Comparison of ENCODE assay signal across 8 cellular contexts in the genomic region with DNA sequence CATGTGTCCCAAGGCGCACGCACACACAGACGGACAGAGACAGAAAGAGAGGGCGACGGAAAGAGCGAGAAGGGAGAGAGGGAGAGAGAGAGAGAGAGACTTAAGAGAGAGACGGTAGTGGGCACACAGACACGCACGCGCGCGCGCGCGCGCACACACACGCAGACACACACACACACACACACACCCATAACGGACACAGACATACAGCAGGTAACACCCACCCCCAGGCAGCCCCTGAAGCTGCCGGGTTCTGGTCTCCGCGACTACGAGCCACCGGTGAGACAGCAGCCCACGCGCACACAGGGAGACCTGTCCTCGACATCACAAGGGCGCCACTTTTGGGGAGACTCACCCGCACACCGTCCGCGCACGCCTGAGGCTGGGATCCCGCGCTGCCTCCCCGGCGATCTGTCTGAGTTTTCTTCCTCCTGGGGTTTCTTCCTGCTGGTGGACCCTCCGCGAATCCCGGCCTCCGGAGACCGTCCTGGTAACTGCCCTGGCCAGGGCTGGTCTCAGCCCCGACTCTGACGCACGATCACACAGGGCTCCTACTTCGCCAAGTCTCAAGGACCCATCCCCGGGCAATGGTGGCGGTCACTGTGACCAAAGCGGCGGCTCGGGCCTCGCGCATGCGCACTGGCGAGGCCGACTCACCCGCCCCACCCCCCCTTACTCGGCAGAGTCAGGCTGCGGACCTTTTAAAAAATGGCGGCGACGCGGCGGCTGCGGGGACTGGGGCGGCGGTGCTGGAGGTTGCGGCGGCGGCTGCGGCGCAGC.
DNase-seq lines count a peak whose midpoint lies in the region; ATAC-seq, FAIRE-seq and TF ChIP-seq lines count a peak whose summit lies in the region.
"Not testable (repeated sequence)": the region's sequence is repeated elsewhere in the genome, so short reads cannot be mapped to it uniquely, and the experiment has no call there.

No MANE protein-coding gene starts in this region.

- not testable (repeated sequence) for H3K4me2 ChIP-seq in Karpas-422 (ENCODE audit: low read depth, low read length, poor library complexity, severe bottlenecking); astrocyte (ENCODE audit: low read length)

- H3K36me3 Mint-ChIP-seq in activated CD4-positive, alpha-beta T cell treated with anti-CD3 and anti-CD28 coated beads, Interleukin-2, amount 10 ng/mL, durations not matched to agents 24 days and 14 days (ENCODE audit: low read depth); astrocyte (ENCODE audit: low read depth, unreplicated experiment): not testable (repeated sequence)

- not testable (repeated sequence) for H3K27me3 Mint-ChIP-seq in activated CD4-positive, alpha-beta T cell treated with anti-CD3 and anti-CD28 coated beads, Interleukin-2, amount 10 ng/mL, durations not matched to agents 24 days and 14 days; astrocyte (ENCODE audit: low read depth, unreplicated experiment)

- not testable (repeated sequence) for TF ChIP-seq CTCF in astrocyte (IDR thresholded peaks at IDR 0.05; ENCODE audit: insufficient read depth, low read depth, low read length); fibroblast of mammary gland (conservative IDR thresholded peaks at IDR 0.05; ENCODE audit: control insufficient read depth, insufficient read depth, low read depth, low read length)

- not testable (repeated sequence) for H4K20me1 ChIP-seq in Karpas-422 (ENCODE audit: insufficient read depth, low read depth, low read length); astrocyte (ENCODE audit: insufficient read depth, low read length)

- H3K36me3 ChIP-seq in Karpas-422 (ENCODE audit: insufficient read depth, low read length); astrocyte (ENCODE audit: insufficient read depth, low read length): not testable (repeated sequence)

- not testable (repeated sequence) for H3K27me3 ChIP-seq in Karpas-422 (ENCODE audit: low read length); astrocyte (ENCODE audit: insufficient read depth, low read length)

- H3K9me3 Mint-ChIP-seq in activated CD4-positive, alpha-beta T cell treated with anti-CD3 and anti-CD28 coated beads, Interleukin-2, amount 10 ng/mL, durations not matched to agents 24 days and 14 days; astrocyte (ENCODE audit: unreplicated experiment): not testable (repeated sequence)

- DNase-seq in Karpas-422: peak; percentile 42
- peak; percentile 83 for DNase-seq in activated CD4-positive, alpha-beta T cell treated with anti-CD3 and anti-CD28 coated beads, Interleukin-2, amount 10 ng/mL, durations not matched to agents 24 days and 14 days
- peak; percentile 64 for DNase-seq in astrocyte (ENCODE audit: low read depth)
- peak; percentile 53 for DNase-seq in fibroblast of mammary gland (ENCODE audit: low read depth)
- peak; percentile 1 for DNase-seq in medulla oblongata (ENCODE audit: extremely low spot score)
- DNase-seq in ureter (ENCODE audit: low spot score): peak; percentile 43

- not testable (repeated sequence) for FAIRE-seq in astrocyte (lab: Jason Lieb, UNC)

- not testable (repeated sequence) for H3K4me3 ChIP-seq in Karpas-422 (ENCODE audit: low read length); astrocyte (ENCODE audit: insufficient read depth, low read depth, low read length)
- peak overlapping the region; percentile 56 for H3K4me3 ChIP-seq in fibroblast of mammary gland (ENCODE audit: control insufficient read depth, low read depth, low read length)
- peak overlapping the region in 4 of 7 experiments; percentile 35 to 53 (median 40) for H3K4me3 ChIP-seq in skin epidermis

- not testable (repeated sequence) for H3K9me3 ChIP-seq in Karpas-422 (ENCODE audit: low read length); astrocyte (ENCODE audit: insufficient read depth, low read depth, low read length)

- H3K79me2 ChIP-seq in Karpas-422 (ENCODE audit: low read length); astrocyte (ENCODE audit: insufficient read depth, low read length): not testable (repeated sequence)

- peak overlapping the region; percentile 93 for H3K27ac Mint-ChIP-seq in activated CD4-positive, alpha-beta T cell treated with anti-CD3 and anti-CD28 coated beads, Interleukin-2, amount 10 ng/mL, durations not matched to agents 24 days and 14 days
- not testable (repeated sequence) for H3K27ac Mint-ChIP-seq in astrocyte (ENCODE audit: unreplicated experiment)

- H3K27ac ChIP-seq in Karpas-422 (ENCODE audit: low read length); astrocyte (ENCODE audit: low read depth, low read length): not testable (repeated sequence)
- H3K27ac ChIP-seq in skin epidermis: peak overlapping the region in 8 of 21 experiments; percentile 21 to 75 (median 56)

- not testable (repeated sequence) for H3K9ac ChIP-seq in Karpas-422 (ENCODE audit: low read length); astrocyte (ENCODE audit: low read length)

- peak overlapping the region; percentile 94 for H3K4me3 Mint-ChIP-seq in activated CD4-positive, alpha-beta T cell treated with anti-CD3 and anti-CD28 coated beads, Interleukin-2, amount 10 ng/mL, durations not matched to agents 24 days and 14 days
- H3K4me3 Mint-ChIP-seq in astrocyte (ENCODE audit: unreplicated experiment): peak overlapping the region; percentile 78

- ATAC-seq in GM18511 (IDR thresholded peaks at IDR 0.05; ENCODE audit: unreplicated experiment): peak; percentile 88

- intact Hi-C loops in activated CD4-positive, alpha-beta T cell treated with anti-CD3 and anti-CD28 coated beads, Interleukin-2, amount 10 ng/mL, durations not matched to agents 24 days and 14 days (cut with micrococcal nuclease): not testable (repeated sequence)

- H3K4me1 Mint-ChIP-seq in activated CD4-positive, alpha-beta T cell treated with anti-CD3 and anti-CD28 coated beads, Interleukin-2, amount 10 ng/mL, durations not matched to agents 24 days and 14 days; astrocyte (ENCODE audit: low read depth, unreplicated experiment): not testable (repeated sequence)

- H3K4me1 ChIP-seq in Karpas-422 (ENCODE audit: low read length); astrocyte (ENCODE audit: insufficient read depth, low read length): not testable (repeated sequence)

- H3K9me2 ChIP-seq in Karpas-422 (replicated peaks; ENCODE audit: insufficient read depth, low read length): not testable (repeated sequence)

- not testable (repeated sequence) for H2AFZ ChIP-seq in Karpas-422 (ENCODE audit: low read length); astrocyte (ENCODE audit: low read depth, low read length)

Comparison
In these comparisons a context has a peak if more than half of its experiments do, and no peak if none do; other contexts are left out.
1. DNase-seq: peak in every context shown above with its lines; median percentile 83 in activated CD4-positive, alpha-beta T cell treated with anti-CD3 and anti-CD28 coated beads, Interleukin-2, amount 10 ng/mL, durations not matched to agents 24 days and 14 days; 64 in astrocyte; 53 in fibroblast of mammary gland; 43 in ureter; 42 in Karpas-422; 1 in medulla oblongata.